ENCODE assay signal across 8 cellular contexts in genomic region chr20:9838378-9839295, GRCh38. TPM values are rescaled to one million over a fixed set of nuclear protein-coding genes. Genes with fewer than 3 reads are reported as not detected.
DNase-seq lines count a peak whose midpoint lies in the region; ATAC-seq, FAIRE-seq and TF ChIP-seq lines count a peak whose summit lies in the region.

Gene PAK5 (minus strand): TSS chr20:9839076. CDS start chr20:9644328, 194,748 bp downstream.

- H3K4me1 Mint-ChIP-seq in astrocyte (ENCODE audit: low read depth, unreplicated experiment) = no peaks in the 10 kb centered on the region
- peaks cover 3 to 6% of the 10 kb centered on the region in 2 donors for H3K4me1 Mint-ChIP-seq in stimulated activated naive B cell treated with anti-CD40 and anti-IgM and Interleukin-4, amounts not matched to agents 10 μg/mL and 1 μg/mL and 100 μg/mL, for 72 hours

- no peak within 1 kb of the TSS for H3K27ac Mint-ChIP-seq in astrocyte (ENCODE audit: unreplicated experiment)
- H3K27ac Mint-ChIP-seq in stimulated activated naive B cell treated with anti-CD40 and anti-IgM and Interleukin-4, amounts not matched to agents 10 μg/mL and 1 μg/mL and 100 μg/mL, for 72 hours = no peak within 1 kb of the TSS

- no peaks in the 10 kb centered on the region for H3K9me3 Mint-ChIP-seq in astrocyte (ENCODE audit: unreplicated experiment)
- peaks cover 8 to 14% of the 10 kb centered on the region in 2 donors for H3K9me3 Mint-ChIP-seq in stimulated activated naive B cell treated with anti-CD40 and anti-IgM and Interleukin-4, amounts not matched to agents 10 μg/mL and 1 μg/mL and 100 μg/mL, for 72 hours

- intact Hi-C loops in spleen (cut with DNase I; ENCODE audit: low total_unique reads) = no loop called here

- H3K36me3 ChIP-seq in astrocyte (ENCODE audit: insufficient read depth, low read length) (no peaks in the 10 kb centered on the region), spleen (no peaks in the 10 kb centered on the region)

- FAIRE-seq in astrocyte (lab: Jason Lieb, UNC) = no peak

- H3K27ac ChIP-seq in astrocyte (ENCODE audit: low read depth, low read length) (no peak within 1 kb of the TSS), spleen (no peak within 1 kb of the TSS)

- no peaks in the 10 kb centered on the region for H4K20me1 ChIP-seq in astrocyte (ENCODE audit: insufficient read depth, low read length)

- H3K9me3 ChIP-seq in astrocyte (ENCODE audit: insufficient read depth, low read depth, low read length) = no peaks in the 10 kb centered on the region
- H3K9me3 ChIP-seq in spleen = peaks cover 0 to 16% (median 12%) of the 10 kb centered on the region in 8 donors

- H3K27me3 ChIP-seq in astrocyte (ENCODE audit: insufficient read depth, low read length) (peaks cover 3% of the 10 kb centered on the region), spleen (replicated peaks in 1 of 7) (peaks cover 0 to 57% (median 21%) of the 10 kb centered on the region in 7 donors)

- peak; percentile 97 for DNase-seq in COR-L47 (lab: John Stamatoyannopoulos, UW)
- DNase-seq in NCI-H1436 treated with DMSO at 0.1 percent for 48 hours (lab: John Stamatoyannopoulos, UW) = peak; percentile 81
- peak; percentile 53 for DNase-seq in astrocyte (ENCODE audit: low read depth)
- DNase-seq in spleen = peak; percentile 76
- DNase-seq in KG1 (lab: John Stamatoyannopoulos, UW) = no peak
- DNase-seq in stimulated activated naive B cell treated with anti-CD40 and anti-IgM and Interleukin-4, amounts not matched to agents 10 μg/mL and 1 μg/mL and 100 μg/mL, for 72 hours = no peak
- no peak for DNase-seq in stimulated activated CD4-positive, alpha-beta T cell treated with anti-CD3 and anti-CD28 coated beads, Interleukin-4, amount 100 ng/mL, for 4 hours

- H3K79me2 ChIP-seq in astrocyte (ENCODE audit: insufficient read depth, low read length) = no peaks in the 10 kb centered on the region

- H3K4me3 Mint-ChIP-seq in astrocyte (ENCODE audit: unreplicated experiment) = peak within 1 kb of the TSS; percentile 80
- H3K4me3 Mint-ChIP-seq in stimulated activated naive B cell treated with anti-CD40 and anti-IgM and Interleukin-4, amounts not matched to agents 10 μg/mL and 1 μg/mL and 100 μg/mL, for 72 hours = no peak within 1 kb of the TSS

- H2AFZ ChIP-seq in astrocyte (ENCODE audit: low read depth, low read length) = peak within 1 kb of the TSS; percentile 87

- 3 to 11% (median 4%) methylated on average over 24 to 57 of the region's 57 CpGs for WGBS in spleen, 5 donors

- ATAC-seq in stimulated activated naive B cell treated with anti-CD40 and anti-IgM and Interleukin-4, amounts not matched to agents 10 μg/mL and 1 μg/mL and 100 μg/mL, for 72 hours (replicated peaks) = no peak

- H3K4me1 ChIP-seq in astrocyte (ENCODE audit: insufficient read depth, low read length) = no peaks in the 10 kb centered on the region
- peaks cover 0 to 7% (median 0%) of the 10 kb centered on the region in 6 donors for H3K4me1 ChIP-seq in spleen

- H3K36me3 Mint-ChIP-seq in astrocyte (ENCODE audit: low read depth, unreplicated experiment) = no peaks in the 10 kb centered on the region
- H3K36me3 Mint-ChIP-seq in stimulated activated naive B cell treated with anti-CD40 and anti-IgM and Interleukin-4, amounts not matched to agents 10 μg/mL and 1 μg/mL and 100 μg/mL, for 72 hours = no peaks in the 10 kb centered on the region

- peak within 1 kb of the TSS; percentile 84 for H3K4me2 ChIP-seq in astrocyte (ENCODE audit: low read length)

- peaks cover 30% of the 10 kb centered on the region for H3K27me3 Mint-ChIP-seq in astrocyte (ENCODE audit: low read depth, unreplicated experiment)
- peaks cover 33 to 34% of the 10 kb centered on the region in 2 donors for H3K27me3 Mint-ChIP-seq in stimulated activated naive B cell treated with anti-CD40 and anti-IgM and Interleukin-4, amounts not matched to agents 10 μg/mL and 1 μg/mL and 100 μg/mL, for 72 hours

- H3K9ac ChIP-seq in astrocyte (ENCODE audit: low read length) = no peak within 1 kb of the TSS

- TF ChIP-seq CTCF in astrocyte (IDR thresholded peaks at IDR 0.05; ENCODE audit: insufficient read depth, low read depth, low read length) (no peak), spleen (IDR thresholded peaks at IDR 0.05 in 8 of 11, conservative IDR thresholded peaks at IDR 0.05 in 3 of 11) (no peak)

- H3K4me3 ChIP-seq in astrocyte (ENCODE audit: insufficient read depth, low read depth, low read length) (peak within 1 kb of the TSS; percentile 55), iPS-11a (ENCODE audit: low read depth, low read length) (peak within 1 kb of the TSS; percentile 68), spleen (peak within 1 kb of the TSS in 1 of 8 donors; percentile 27)

- no peak for TF ChIP-seq POLR2A in spleen (IDR thresholded peaks at IDR 0.05)

RNA-seq across cellular contexts. Expression of gene PAK5, which starts in this region (rescaled TPM):
- total RNA-seq in astrocyte (0.16 and 0.19 TPM in 2 replicates), spleen (not detected)
- not detected for polyA plus RNA-seq in spleen

Comparison
In these comparisons a context has a peak if more than half of its experiments do, and no peak if none do; other contexts are left out.
1. Peak in DNase-seq, H3K4me3 ChIP-seq and H3K4me2 ChIP-seq in astrocyte; RNA of the gene not detected or under 1 TPM.
2. Peak in DNase-seq in spleen; RNA of the gene not detected or under 1 TPM.
3. DNase-seq: peak in COR-L47 (single experiment) and NCI-H1436 treated with DMSO at 0.1 percent for 48 hours (single experiment); none in KG1 (single experiment), stimulated activated naive B cell treated with anti-CD40 and anti-IgM and Interleukin-4, amounts not matched to agents 10 μg/mL and 1 μg/mL and 100 μg/mL, for 72 hours (single experiment) and stimulated activated CD4-positive, alpha-beta T cell treated with anti-CD3 and anti-CD28 coated beads, Interleukin-4, amount 100 ng/mL, for 4 hours (0 of 2).